In the genomic region with DNA sequence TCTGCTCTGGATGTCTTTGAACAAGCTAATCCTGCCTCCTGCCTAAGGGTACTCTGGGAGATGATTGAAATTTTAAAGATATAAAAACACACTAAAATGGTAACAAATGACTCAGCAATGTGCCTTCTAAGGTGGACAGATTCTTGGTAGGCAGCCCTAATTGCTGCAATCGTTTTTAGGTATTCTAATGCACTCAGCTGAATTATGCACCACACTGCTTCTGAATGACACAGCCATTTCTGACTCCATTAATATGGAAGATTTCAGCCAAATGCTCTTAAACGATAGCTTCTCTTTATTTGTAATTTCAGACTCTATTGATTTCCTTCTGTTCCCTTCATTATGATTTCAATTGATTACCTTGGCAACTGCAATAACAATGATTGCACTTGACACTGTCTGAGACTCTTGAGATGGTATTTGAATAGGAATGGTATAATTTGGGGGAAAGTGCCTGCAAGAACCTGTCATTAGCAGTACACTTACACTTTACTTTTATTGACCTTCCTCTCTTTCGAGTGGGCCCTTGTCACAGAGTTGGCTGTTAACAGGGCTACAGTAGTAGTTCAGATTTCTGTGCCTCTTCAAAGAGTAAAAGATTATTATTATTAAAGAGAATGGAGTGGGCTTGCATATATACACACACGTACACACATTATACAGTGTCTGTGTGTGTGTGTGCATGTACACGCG, we compare ENCODE assay signal across 19 cellular contexts.
DNase-seq lines count a peak whose midpoint lies in the region; TF ChIP-seq lines count a peak whose summit lies in the region.
"Had no signal": no experiment of that assay in that cellular context is flagged by ENCODE, and none has a peak within 500 bp of the region (broad histone marks: within the 10 kb centered on the region; RNA-seq: fewer than 3 reads in every experiment).

No MANE protein-coding gene starts in this region.

- H3K4me3 ChIP-seq in neural cell (ENCODE audit: low read length) = peak overlapping the region; percentile 25
- no peak overlapping the region for H3K4me3 ChIP-seq in SJCRH30
- H3K4me3 ChIP-seq: skin epidermis, uterus had no signal

- H3K9me2 ChIP-seq in neural cell (ENCODE audit: insufficient read depth, low read length) = no peaks in the 10 kb centered on the region

- POLR2A ChIA-PET in HEK293T (lab: Yijun Ruan, JAX) = no interaction called here

- no peaks in the 10 kb centered on the region for H4K20me1 ChIP-seq in neural cell (ENCODE audit: insufficient read depth)

- peak overlapping the region; percentile 36 for H3K4me2 ChIP-seq in neural cell (ENCODE audit: low read length)

- peaks cover 8% of the 10 kb centered on the region for H3F3A ChIP-seq in neural cell (ENCODE audit: insufficient read depth, low read length, poor library complexity, severe bottlenecking)

- no peaks in the 10 kb centered on the region for H3K36me3 ChIP-seq in neural cell (ENCODE audit: insufficient read depth, low read length)
- no peaks in the 10 kb centered on the region for H3K36me3 ChIP-seq in SJCRH30
- H3K36me3 ChIP-seq: uterus had no signal

- H3K9me3 ChIP-seq in neural cell (ENCODE audit: low read length) (no peaks in the 10 kb centered on the region), SJCRH30 (replicated peaks) (no peaks in the 10 kb centered on the region)
- H3K9me3 ChIP-seq: uterus had no signal

- H3K27ac ChIP-seq in neural cell (ENCODE audit: low read length) (peak overlapping the region; percentile 36), SJCRH30 (no peak overlapping the region)
- H3K27ac ChIP-seq: skin epidermis, uterus had no signal

- peak; percentile 54 for TF ChIP-seq EP300 in neural cell (conservative IDR thresholded peaks at IDR 0.05; ENCODE audit: poor library complexity, severe bottlenecking)

- H3K4me1 ChIP-seq in SJCRH30 = no peaks in the 10 kb centered on the region
- H3K4me1 ChIP-seq: uterus had no signal

- H3K79me2 ChIP-seq in neural cell (replicated peaks; ENCODE audit: insufficient read depth, low read length) = no peaks in the 10 kb centered on the region

- H3K9ac ChIP-seq in neural cell (ENCODE audit: low read length) = peak overlapping the region; percentile 4

- TF ChIP-seq RAD21 in neural cell (conservative IDR thresholded peaks at IDR 0.05) = peak; percentile 15

- no peak overlapping the region for H2AFZ ChIP-seq in neural cell (ENCODE audit: low read depth, low read length)

- DNase-seq in NCI-H1092 (lab: John Stamatoyannopoulos, UW) = peak; percentile 97
- peak; percentile 72 to 75 for DNase-seq in NCI-H187 (lab: John Stamatoyannopoulos, UW)
- peak; percentile 93 for DNase-seq in NCI-H345 (lab: John Stamatoyannopoulos, UW)
- DNase-seq in activated gamma-delta T cell (lab: John Stamatoyannopoulos, UW) = no peak
- no peak for DNase-seq in SJCRH30
- no peak for DNase-seq in HEK293T (ENCODE audit: extremely low spot score)
- DNase-seq: activated CD8-positive, alpha-beta T cell treated with anti-CD3 and anti-CD28 coated beads for 36 hours; activated naive CD4-positive, alpha-beta T cell treated with Interleukin-2 at 50 U/mL for 16 hours; activated T-cell treated with anti-CD3 and anti-CD28 coated beads, Interleukin-2, amount 50 U/mL, for 1 hour; cortex of kidney; DND-41; Karpas-422; nucleus accumbens; SHP77 treated with DMSO at 0.1 percent for 48 hours; stimulated activated CD4-positive, alpha-beta T cell treated with anti-CD3 and anti-CD28 coated beads, Interleukin-2, amount 100 ng/mL, for 24 hours; stimulated activated naive B cell treated with anti-CD40 and anti-IgM and Interleukin-4, amounts not matched to agents 10 μg/mL and 1 μg/mL and 100 μg/mL, for 72 hours; uterus had no signal

- TF ChIP-seq CTCF in neural cell (IDR thresholded peaks at IDR 0.05; ENCODE audit: poor library complexity, severe bottlenecking) = no peak

- CTCF ChIA-PET in HEK293T (lab: Yijun Ruan, JAX) = no interaction called here

- H3K27me3 ChIP-seq in neural cell (ENCODE audit: insufficient read depth, low read depth, low read length) = no peaks in the 10 kb centered on the region
- H3K27me3 ChIP-seq in SJCRH30 = no peaks in the 10 kb centered on the region
- H3K27me3 ChIP-seq: uterus had no signal

TF ChIP-seq in neural cell, 6 proteins besides CTCF, POLR2A, EP300 and RAD21:
- TF ChIP-seq, protein P1, sequence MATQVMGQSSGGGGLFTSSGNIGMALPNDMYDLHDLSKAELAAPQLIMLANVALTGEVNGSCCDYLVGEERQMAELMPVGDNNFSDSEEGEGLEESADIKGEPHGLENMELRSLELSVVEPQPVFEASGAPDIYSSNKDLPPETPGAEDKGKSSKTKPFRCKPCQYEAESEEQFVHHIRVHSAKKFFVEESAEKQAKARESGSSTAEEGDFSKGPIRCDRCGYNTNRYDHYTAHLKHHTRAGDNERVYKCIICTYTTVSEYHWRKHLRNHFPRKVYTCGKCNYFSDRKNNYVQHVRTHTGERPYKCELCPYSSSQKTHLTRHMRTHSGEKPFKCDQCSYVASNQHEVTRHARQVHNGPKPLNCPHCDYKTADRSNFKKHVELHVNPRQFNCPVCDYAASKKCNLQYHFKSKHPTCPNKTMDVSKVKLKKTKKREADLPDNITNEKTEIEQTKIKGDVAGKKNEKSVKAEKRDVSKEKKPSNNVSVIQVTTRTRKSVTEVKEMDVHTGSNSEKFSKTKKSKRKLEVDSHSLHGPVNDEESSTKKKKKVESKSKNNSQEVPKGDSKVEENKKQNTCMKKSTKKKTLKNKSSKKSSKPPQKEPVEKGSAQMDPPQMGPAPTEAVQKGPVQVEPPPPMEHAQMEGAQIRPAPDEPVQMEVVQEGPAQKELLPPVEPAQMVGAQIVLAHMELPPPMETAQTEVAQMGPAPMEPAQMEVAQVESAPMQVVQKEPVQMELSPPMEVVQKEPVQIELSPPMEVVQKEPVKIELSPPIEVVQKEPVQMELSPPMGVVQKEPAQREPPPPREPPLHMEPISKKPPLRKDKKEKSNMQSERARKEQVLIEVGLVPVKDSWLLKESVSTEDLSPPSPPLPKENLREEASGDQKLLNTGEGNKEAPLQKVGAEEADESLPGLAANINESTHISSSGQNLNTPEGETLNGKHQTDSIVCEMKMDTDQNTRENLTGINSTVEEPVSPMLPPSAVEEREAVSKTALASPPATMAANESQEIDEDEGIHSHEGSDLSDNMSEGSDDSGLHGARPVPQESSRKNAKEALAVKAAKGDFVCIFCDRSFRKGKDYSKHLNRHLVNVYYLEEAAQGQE (IDR thresholded peaks at IDR 0.05; ENCODE audit: borderline replicate concordance) = peak; percentile 30
- TF ChIP-seq SMC3 (conservative IDR thresholded peaks at IDR 0.05; ENCODE audit: poor library complexity) (no peak), EZH2 (IDR thresholded peaks at IDR 0.05; ENCODE audit: borderline replicate concordance, insufficient read depth, low read length, poor library complexity, severe bottlenecking) (no peak), POLR2AphosphoS5 (IDR thresholded peaks at IDR 0.05) (peak; percentile 52), MXI1 (conservative IDR thresholded peaks at IDR 0.05; ENCODE audit: poor library complexity, severe bottlenecking) (no peak), TAF1 (IDR thresholded peaks at IDR 0.05; ENCODE audit: low read depth) (no peak)

TF ChIP-seq in HEK293T, 16 proteins besides CTCF, POLR2A, EP300 and RAD21:
- TF ChIP-seq FOXM1 (IDR thresholded peaks at IDR 0.05; ENCODE audit: borderline replicate concordance) (no peak), FOXA1 (IDR thresholded peaks at IDR 0.05) (no peak), L3MBTL2 (conservative IDR thresholded peaks at IDR 0.05) (no peak), FOXK2 (IDR thresholded peaks at IDR 0.05) (no peak), ZNF384 (IDR thresholded peaks at IDR 0.05) (no peak), SUZ12 (IDR thresholded peaks at IDR 0.05) (no peak)

Comparison
In these comparisons a context has a peak if more than half of its experiments do, and no peak if none do; other contexts are left out.
1. DNase-seq: peak in NCI-H1092 (single experiment), NCI-H187 (2 of 2) and NCI-H345 (single experiment); none in activated gamma-delta T cell (single experiment), SJCRH30 (0 of 2) and HEK293T (single experiment).